In the genomic region with DNA sequence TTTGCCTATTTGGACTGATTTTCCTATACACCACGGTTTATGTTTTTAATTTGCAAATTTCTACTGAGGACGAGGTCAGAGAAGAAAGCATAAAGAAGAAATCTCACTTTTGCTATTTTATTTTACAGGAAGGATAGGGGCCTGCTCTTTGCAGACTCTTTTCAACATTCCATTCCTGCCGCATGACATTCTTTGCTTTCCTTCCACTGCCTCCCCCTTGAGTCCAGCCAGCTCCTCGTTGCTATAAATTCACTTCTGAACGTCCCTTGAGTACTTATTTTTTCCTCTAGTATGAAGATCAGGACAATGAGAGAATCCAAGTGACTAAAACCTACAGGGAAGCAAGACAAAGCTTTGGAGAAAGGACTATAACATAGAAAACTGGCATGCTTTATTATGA, we compare ENCODE assay signal across 29 cellular contexts. TPM values are rescaled to one million over a fixed set of nuclear protein-coding genes. Genes with fewer than 3 reads are reported as not detected.
DNase-seq lines count a peak whose midpoint lies in the region; ATAC-seq, FAIRE-seq and TF ChIP-seq lines count a peak whose summit lies in the region.
"Had no signal": no experiment of that assay in that cellular context is flagged by ENCODE, and none has a peak within 500 bp of the region (broad histone marks: within the 10 kb centered on the region; RNA-seq: fewer than 3 reads in every experiment).

No MANE protein-coding gene starts in this region.

- H3K27ac ChIP-seq in GM23338 (ENCODE audit: low read depth) (no peak overlapping the region), astrocyte (ENCODE audit: low read depth, low read length) (no peak overlapping the region), MM.1S (ENCODE audit: low read length) (no peak overlapping the region)
- H3K27ac ChIP-seq: foreskin keratinocyte, GM23248, hepatocyte, neural progenitor cell, tibial artery had no signal

- H3K27me3 ChIP-seq in GM23338 (ENCODE audit: insufficient read depth) (no peaks in the 10 kb centered on the region), astrocyte (ENCODE audit: insufficient read depth, low read length) (no peaks in the 10 kb centered on the region), MM.1S (replicated peaks; ENCODE audit: insufficient read depth, low read length) (no peaks in the 10 kb centered on the region)
- H3K27me3 ChIP-seq: foreskin keratinocyte, hepatocyte, neural progenitor cell, tibial artery had no signal

- H2AFZ ChIP-seq in GM23338 (no peak overlapping the region), astrocyte (ENCODE audit: low read depth, low read length) (no peak overlapping the region), MM.1S (ENCODE audit: low read length) (no peak overlapping the region)
- H2AFZ ChIP-seq: GM23248, hepatocyte, neural progenitor cell had no signal

- no peaks in the 10 kb centered on the region for H3K36me3 ChIP-seq in GM23338 (ENCODE audit: insufficient read depth)
- no peaks in the 10 kb centered on the region for H3K36me3 ChIP-seq in astrocyte (ENCODE audit: insufficient read depth, low read length)
- no peaks in the 10 kb centered on the region for H3K36me3 ChIP-seq in MM.1S (replicated peaks; ENCODE audit: insufficient read depth, low read length)
- H3K36me3 ChIP-seq: neural progenitor cell, tibial artery had no signal

- H3K9me3 ChIP-seq in astrocyte (ENCODE audit: insufficient read depth, low read depth, low read length) (no peaks in the 10 kb centered on the region), MM.1S (replicated peaks; ENCODE audit: insufficient read depth, low read length) (no peaks in the 10 kb centered on the region)
- H3K9me3 ChIP-seq: tibial artery had no signal

- no peaks in the 10 kb centered on the region; the same call in 1 of the 2 replicates for H3K9me2 ChIP-seq in GM23338 (ENCODE audit: insufficient read depth)
- no peaks in the 10 kb centered on the region for H3K9me2 ChIP-seq in MM.1S (replicated peaks; ENCODE audit: insufficient read depth, low read length)

- H3K27me3 Mint-ChIP-seq in GM23338 (ENCODE audit: insufficient read depth, low read depth, poor library complexity): no peaks in the 10 kb centered on the region
- no peaks in the 10 kb centered on the region for H3K27me3 Mint-ChIP-seq in astrocyte (ENCODE audit: low read depth, unreplicated experiment)
- H3K27me3 Mint-ChIP-seq: activated CD8-positive, alpha-beta memory T cell treated with anti-CD3 and anti-CD28 coated beads, Interleukin-2, amount 10 ng/mL, durations not matched to agents 7 days and 5 days; CD4-positive, alpha-beta T cell; stimulated activated naive CD8-positive, alpha-beta T cell treated with anti-CD3 and anti-CD28 coated beads, Interleukin-15, Interleukin-2, amounts not matched to agents 100 ng/mL and 50 ng/mL, for 24 hours had no signal

- H3K4me1 Mint-ChIP-seq in GM23338 (peaks cover 9% of the 10 kb centered on the region), astrocyte (ENCODE audit: low read depth, unreplicated experiment) (peaks cover 12% of the 10 kb centered on the region)
- H3K4me1 Mint-ChIP-seq: activated CD8-positive, alpha-beta memory T cell treated with anti-CD3 and anti-CD28 coated beads, Interleukin-2, amount 10 ng/mL, durations not matched to agents 7 days and 5 days had no signal

- FAIRE-seq in astrocyte (lab: Jason Lieb, UNC) (no peak), HTR-8/SVneo (lab: Jason Lieb, UNC) (no peak)
- FAIRE-seq: endothelial cell of umbilical vein, keratinocyte had no signal

- H3K4me2 ChIP-seq in GM23338: 0 out of 2 replicates have a peak overlapping the region, but pooled peaks have one; percentile 10
- H3K4me2 ChIP-seq in astrocyte (ENCODE audit: low read length): no peak overlapping the region
- H3K4me2 ChIP-seq in MM.1S (ENCODE audit: low read depth, low read length): no peak overlapping the region
- H3K4me2 ChIP-seq: hepatocyte, neural progenitor cell had no signal

- H3K79me2 ChIP-seq in GM23338 (replicated peaks; ENCODE audit: insufficient read depth) (no peaks in the 10 kb centered on the region), astrocyte (ENCODE audit: insufficient read depth, low read length) (no peaks in the 10 kb centered on the region), MM.1S (ENCODE audit: low read length) (no peaks in the 10 kb centered on the region)
- H3K79me2 ChIP-seq: hepatocyte had no signal

- peaks cover 3% of the 10 kb centered on the region; the same call in 2 of the 3 replicates for H3K9me3 Mint-ChIP-seq in GM23338
- no peaks in the 10 kb centered on the region for H3K9me3 Mint-ChIP-seq in astrocyte (ENCODE audit: unreplicated experiment)
- H3K9me3 Mint-ChIP-seq: CD4-positive, alpha-beta T cell; neural progenitor cell; stimulated activated naive CD8-positive, alpha-beta T cell treated with anti-CD3 and anti-CD28 coated beads, Interleukin-15, Interleukin-2, amounts not matched to agents 100 ng/mL and 50 ng/mL, for 24 hours had no signal

- H3K4me3 ChIP-seq in GM23338 (no peak overlapping the region), astrocyte (ENCODE audit: insufficient read depth, low read depth, low read length) (no peak overlapping the region), retinal pigment epithelial cell (ENCODE audit: low read length) (no peak overlapping the region), MM.1S (ENCODE audit: low read length) (no peak overlapping the region)
- H3K4me3 ChIP-seq: GM23248, hepatocyte, neural progenitor cell, tibial artery had no signal

- no peak; the same call in 2 of the 3 replicates for ATAC-seq in GM23338
- ATAC-seq in GM18502 (IDR thresholded peaks at IDR 0.05; ENCODE audit: poor library complexity, unreplicated experiment): no peak
- ATAC-seq: activated CD8-positive, alpha-beta memory T cell treated with anti-CD3 and anti-CD28 coated beads, Interleukin-2, amount 10 ng/mL, durations not matched to agents 7 days and 5 days; activated T-cell treated with anti-CD3 and anti-CD28 coated beads, Interleukin-2, amount 50 U/mL, for 72 hours; foreskin keratinocyte; sciatic nerve had no signal

- DNase-seq in GM23338 (ENCODE audit: low spot score): peak; percentile 25
- peak; percentile 16 for DNase-seq in astrocyte (ENCODE audit: low read depth)
- DNase-seq in hepatic stellate cell (ENCODE audit: low spot score): peak; percentile 6
- no peak for DNase-seq in retinal pigment epithelial cell (ENCODE audit: low read depth)
- no peak for DNase-seq in HTR-8/SVneo (ENCODE audit: insufficient read length, low spot score)
- DNase-seq in MM.1S: no peak
- DNase-seq in stimulated activated naive CD4-positive, alpha-beta T cell (lab: John Stamatoyannopoulos, UW): no peak
- DNase-seq: activated CD4-positive, alpha-beta T cell treated with anti-CD3 and anti-CD28 coated beads, Interleukin-2, amount 50 U/mL, for 1 hour; activated CD8-positive, alpha-beta memory T cell treated with anti-CD3 and anti-CD28 coated beads, Interleukin-2, amount 10 ng/mL, durations not matched to agents 7 days and 5 days; activated naive CD4-positive, alpha-beta T cell treated with anti-CD3 and anti-CD28 coated beads for 36 hours; activated T-cell treated with anti-CD3 and anti-CD28 coated beads, Interleukin-2, amount 50 U/mL, for 72 hours; amniotic stem cell; CD4-positive, alpha-beta T cell; GM23248; NCI-H146; NCI-H526; RPMI8226; stimulated activated CD4-positive, alpha-beta T cell treated with anti-CD3 and anti-CD28 coated beads, Interleukin-15, amount 100 ng/mL, for 24 hours; T-helper 2 cell; tibial artery had no signal

- H3K36me3 Mint-ChIP-seq in GM23338 (ENCODE audit: low read depth): no peaks in the 10 kb centered on the region; the same call in 2 of the 3 replicates
- H3K36me3 Mint-ChIP-seq in astrocyte (ENCODE audit: low read depth, unreplicated experiment): no peaks in the 10 kb centered on the region
- H3K36me3 Mint-ChIP-seq: activated CD8-positive, alpha-beta memory T cell treated with anti-CD3 and anti-CD28 coated beads, Interleukin-2, amount 10 ng/mL, durations not matched to agents 7 days and 5 days; neural progenitor cell had no signal

- H3K4me1 ChIP-seq in GM23338 (ENCODE audit: insufficient read depth): peaks cover 14% of the 10 kb centered on the region; the same call in 1 of the 2 replicates
- no peaks in the 10 kb centered on the region for H3K4me1 ChIP-seq in astrocyte (ENCODE audit: insufficient read depth, low read length)
- H3K4me1 ChIP-seq in MM.1S (ENCODE audit: low read length): no peaks in the 10 kb centered on the region
- H3K4me1 ChIP-seq: foreskin keratinocyte, neural progenitor cell, tibial artery had no signal

- H3F3A ChIP-seq in GM23338 (replicated peaks; ENCODE audit: low read depth) (no peaks in the 10 kb centered on the region), MM.1S (ENCODE audit: insufficient read depth, low read length) (no peaks in the 10 kb centered on the region)

- H3K9ac ChIP-seq in astrocyte (ENCODE audit: low read length) (no peak overlapping the region), MM.1S (ENCODE audit: low read length) (no peak overlapping the region)
- H3K9ac ChIP-seq: GM23248, neural progenitor cell had no signal

- no peak for TF ChIP-seq CTCF in GM23338 (conservative IDR thresholded peaks at IDR 0.05; ENCODE audit: low read depth in 2 of 2)
- no peak for TF ChIP-seq CTCF in astrocyte (IDR thresholded peaks at IDR 0.05; ENCODE audit: insufficient read depth, low read depth, low read length)
- TF ChIP-seq CTCF in retinal pigment epithelial cell (conservative IDR thresholded peaks at IDR 0.05; ENCODE audit: low read depth, low read length): peak; percentile 7
- TF ChIP-seq CTCF in MM.1S (IDR thresholded peaks at IDR 0.05; ENCODE audit: low read length): no peak

- H3K4me3 Mint-ChIP-seq in GM23338: no peak overlapping the region
- H3K4me3 Mint-ChIP-seq in astrocyte (ENCODE audit: unreplicated experiment): no peak overlapping the region
- H3K4me3 Mint-ChIP-seq: activated CD8-positive, alpha-beta memory T cell treated with anti-CD3 and anti-CD28 coated beads, Interleukin-2, amount 10 ng/mL, durations not matched to agents 7 days and 5 days; activated naive CD4-positive, alpha-beta T cell treated with anti-CD3 and anti-CD28 coated beads for 36 hours; activated T-cell treated with anti-CD3 and anti-CD28 coated beads, Interleukin-2, amount 50 U/mL, for 72 hours; CD4-positive, alpha-beta T cell; neural progenitor cell; stimulated activated naive CD8-positive, alpha-beta T cell treated with anti-CD3 and anti-CD28 coated beads, Interleukin-15, Interleukin-2, amounts not matched to agents 100 ng/mL and 50 ng/mL, for 24 hours had no signal

- H4K20me1 ChIP-seq in GM23338 (replicated peaks; ENCODE audit: insufficient read depth): no peaks in the 10 kb centered on the region; the same call in 1 of the 2 replicates
- H4K20me1 ChIP-seq in astrocyte (ENCODE audit: insufficient read depth, low read length): no peaks in the 10 kb centered on the region
- H4K20me1 ChIP-seq in MM.1S (ENCODE audit: insufficient read depth, low read length): no peaks in the 10 kb centered on the region

- H3K27ac Mint-ChIP-seq in GM23338: peak overlapping the region; percentile 68
- no peak overlapping the region for H3K27ac Mint-ChIP-seq in astrocyte (ENCODE audit: unreplicated experiment)
- H3K27ac Mint-ChIP-seq: activated CD8-positive, alpha-beta memory T cell treated with anti-CD3 and anti-CD28 coated beads, Interleukin-2, amount 10 ng/mL, durations not matched to agents 7 days and 5 days; activated naive CD4-positive, alpha-beta T cell treated with anti-CD3 and anti-CD28 coated beads for 36 hours; activated T-cell treated with anti-CD3 and anti-CD28 coated beads, Interleukin-2, amount 50 U/mL, for 72 hours; CD4-positive, alpha-beta T cell; neural progenitor cell; stimulated activated naive CD8-positive, alpha-beta T cell treated with anti-CD3 and anti-CD28 coated beads, Interleukin-15, Interleukin-2, amounts not matched to agents 100 ng/mL and 50 ng/mL, for 24 hours had no signal

RNA-seq across cellular contexts. Expression of a gene that starts 53.4 kb away (rescaled TPM):
- 0.24 and 0.43 TPM in 2 replicates for total RNA-seq in GM23338 (2014; rRNA removed; shearing (Covaris generic))
- polyA plus RNA-seq in GM23338 (2016; fragmentation: Nextera tagmentation; extraction: Ambion mirVana): 0.07 TPM in 1 of 2 replicates, not detected in the other
- total RNA-seq in astrocyte: 0.36 and 0.41 TPM in 2 replicates
- total RNA-seq: activated CD8-positive, alpha-beta memory T cell treated with anti-CD3 and anti-CD28 coated beads, Interleukin-2, amount 10 ng/mL, durations not matched to agents 7 days and 5 days; activated naive CD4-positive, alpha-beta T cell treated with anti-CD3 and anti-CD28 coated beads for 36 hours; activated T-cell treated with anti-CD3 and anti-CD28 coated beads, Interleukin-2, amount 50 U/mL, for 72 hours; CD4-positive, alpha-beta T cell; SK-MEL-5 had no signal
- polyA plus RNA-seq: keratinocyte had no signal

Comparison
In these comparisons a context has a peak if more than half of its experiments do, and no peak if none do; other contexts are left out.
1. DNase-seq: peak in GM23338 (single experiment), astrocyte (single experiment) and hepatic stellate cell (single experiment); none in retinal pigment epithelial cell (single experiment), HTR-8/SVneo (single experiment), MM.1S (single experiment) and stimulated activated naive CD4-positive, alpha-beta T cell (0 of 6).